Comparison of ENCODE assay signal across 19 cellular contexts in genomic region chr13:34025746-34026145, GRCh38.
A peak's percentile ranks its signal among the peaks of the same experiment; 100 is the strongest.
DNase-seq lines count a peak whose midpoint lies in the region; ATAC-seq, FAIRE-seq and TF ChIP-seq lines count a peak whose summit lies in the region.
"Had no signal": no experiment of that assay in that cellular context is flagged by ENCODE, and none has a peak within 500 bp of the region (broad histone marks: within the 10 kb centered on the region; RNA-seq: fewer than 3 reads in every experiment).

No MANE protein-coding gene starts in this region.

- POLR2A ChIA-PET in BJ (lab: Charles Lee) = interaction anchor here (0.6 kb wide), 1 partner anchor 21 kb away, joined by 3 read pairs; no protein-coding TSS in a partner anchor

- DNase-seq in BJ (ENCODE audit: low read depth) (peak; percentile 16), LHCN-M2 (ENCODE audit: low read depth) (peak; percentile 54), cardiac fibroblast (ENCODE audit: low read depth in 2 of 2) (peak; percentile 14 to 54), keratinocyte (ENCODE audit: low read depth, low spot score) (no peak), right cardiac atrium (no peak), DMS153 (lab: John Stamatoyannopoulos, UW) (no peak)
- no peak for DNase-seq in activated naive CD8-positive, alpha-beta T cell treated with anti-CD3 and anti-CD28 coated beads, Interleukin-2, amount 50 U/mL, for 24 hours
- DNase-seq: activated CD4-positive, alpha-beta T cell treated with anti-CD3 and anti-CD28 coated beads, Interleukin-2, amount 50 U/mL, for 4 hours; activated naive CD8-positive, alpha-beta T cell treated with anti-CD3 and anti-CD28 coated beads, Interleukin-2, amount 10 ng/mL, durations not matched to agents 7 days and 5 days; activated T-cell treated with anti-CD3 and anti-CD28 coated beads, Interleukin-2, amount 50 U/mL, for 48 hours; erythroblast; GOT3; left ventricle myocardium superior; NCI-H1105 treated with DMSO at 0.1 percent for 48 hours; NCI-H226; psoas muscle had no signal

- H3K27ac ChIP-seq in keratinocyte (ENCODE audit: control insufficient read depth, insufficient read depth, low read length) (peak overlapping the region; percentile 4), right cardiac atrium (ENCODE audit: low read length) (no peak overlapping the region)
- H3K27ac ChIP-seq: psoas muscle had no signal

- ATAC-seq in activated naive CD8-positive, alpha-beta T cell treated with anti-CD3 and anti-CD28 coated beads, Interleukin-2, amount 50 U/mL, for 24 hours = no peak
- no peak for ATAC-seq in right cardiac atrium
- ATAC-seq in GM21447 (IDR thresholded peaks at IDR 0.05; ENCODE audit: unreplicated experiment) = no peak
- ATAC-seq: left ventricle myocardium superior, psoas muscle had no signal

- no peaks in the 10 kb centered on the region for H3K27me3 Mint-ChIP-seq in activated naive CD8-positive, alpha-beta T cell treated with anti-CD3 and anti-CD28 coated beads, Interleukin-2, amount 50 U/mL, for 24 hours
- H3K27me3 Mint-ChIP-seq: activated naive CD8-positive, alpha-beta T cell treated with anti-CD3 and anti-CD28 coated beads, Interleukin-2, amount 10 ng/mL, durations not matched to agents 7 days and 5 days had no signal

- H3K9me3 ChIP-seq in keratinocyte (ENCODE audit: control insufficient read depth, low read depth, low read length) (peaks cover 2% of the 10 kb centered on the region), right cardiac atrium (ENCODE audit: control insufficient read depth, low read length) (no peaks in the 10 kb centered on the region)

- H3K9ac ChIP-seq in keratinocyte (ENCODE audit: control insufficient read depth, extremely low read depth, insufficient read depth, low read length) = no peak overlapping the region

- H3K4me2 ChIP-seq in keratinocyte (ENCODE audit: control insufficient read depth, extremely low read depth, insufficient read depth, low read depth, low read length) = no peak overlapping the region

- no peaks in the 10 kb centered on the region for H3K27me3 ChIP-seq in BJ (ENCODE audit: control insufficient read depth, insufficient read depth, low read length)
- H3K27me3 ChIP-seq in keratinocyte (ENCODE audit: control insufficient read depth, extremely low read depth, insufficient read depth, low read length) = no peaks in the 10 kb centered on the region
- H3K27me3 ChIP-seq in right cardiac atrium (ENCODE audit: control insufficient read depth, insufficient read depth) = no peaks in the 10 kb centered on the region

- peaks cover 21% of the 10 kb centered on the region for H3K9me3 Mint-ChIP-seq in activated naive CD8-positive, alpha-beta T cell treated with anti-CD3 and anti-CD28 coated beads, Interleukin-2, amount 50 U/mL, for 24 hours

- H3K36me3 ChIP-seq in BJ (ENCODE audit: control insufficient read depth, insufficient read depth, low read length) (no peaks in the 10 kb centered on the region), keratinocyte (ENCODE audit: control insufficient read depth in 2 of 2, extremely low read depth in 1 of 2, insufficient read depth in 2 of 2, low read length in 2 of 2) (no peaks in the 10 kb centered on the region)

- WGBS in right cardiac atrium = 60% methylated on average over 1 of the region's 1 CpG

- CTCF ChIA-PET in BJ (lab: Yijun Ruan, JAX) = no interaction called here

- H2AFZ ChIP-seq in keratinocyte (ENCODE audit: control insufficient read depth, low read length) = no peak overlapping the region

- H3K9me1 ChIP-seq in keratinocyte (ENCODE audit: control insufficient read depth, extremely low read depth, insufficient read depth, low read length) = no peaks in the 10 kb centered on the region

- peak; percentile 48 for FAIRE-seq in keratinocyte (lab: Jason Lieb, UNC)
- FAIRE-seq: colon, TTC549 had no signal

- intact Hi-C loops in right cardiac atrium (cut with DNase I) = no loop called here

- H3K4me3 ChIP-seq in BJ (ENCODE audit: low read depth, low read length) = no peak overlapping the region
- no peak overlapping the region for H3K4me3 ChIP-seq in cardiac fibroblast (replicated peaks in 1 of 2; ENCODE audit: low read depth in 2 of 2, low read length in 2 of 2)
- no peak overlapping the region for H3K4me3 ChIP-seq in keratinocyte (ENCODE audit: control insufficient read depth in 2 of 3, extremely low read depth in 1 of 3, insufficient read depth in 2 of 3, low read depth in 1 of 3, low read length in 3 of 3)
- no peak overlapping the region for H3K4me3 ChIP-seq in right cardiac atrium (ENCODE audit: low read length)
- H3K4me3 ChIP-seq: psoas muscle had no signal

- H3K4me1 Mint-ChIP-seq in activated naive CD8-positive, alpha-beta T cell treated with anti-CD3 and anti-CD28 coated beads, Interleukin-2, amount 50 U/mL, for 24 hours = no peaks in the 10 kb centered on the region
- H3K4me1 Mint-ChIP-seq: activated naive CD8-positive, alpha-beta T cell treated with anti-CD3 and anti-CD28 coated beads, Interleukin-2, amount 10 ng/mL, durations not matched to agents 7 days and 5 days had no signal

- dilution Hi-C loops in keratinocyte (cut with MboI; ENCODE audit: extremely low pct_ligation_motif_present, low sequenced_read_pairs) = no loop called here

- H3K4me1 ChIP-seq in keratinocyte (ENCODE audit: control insufficient read depth, extremely low read depth, insufficient read depth, low read length) (peaks cover 9% of the 10 kb centered on the region), right cardiac atrium (ENCODE audit: control insufficient read depth, insufficient read depth, low read length) (no peaks in the 10 kb centered on the region)
- H3K4me1 ChIP-seq: psoas muscle had no signal

- H3K36me3 Mint-ChIP-seq in activated naive CD8-positive, alpha-beta T cell treated with anti-CD3 and anti-CD28 coated beads, Interleukin-2, amount 50 U/mL, for 24 hours (ENCODE audit: low read depth) = no peaks in the 10 kb centered on the region
- H3K36me3 Mint-ChIP-seq: activated naive CD8-positive, alpha-beta T cell treated with anti-CD3 and anti-CD28 coated beads, Interleukin-2, amount 10 ng/mL, durations not matched to agents 7 days and 5 days had no signal

- TF ChIP-seq CTCF in BJ (IDR thresholded peaks at IDR 0.05; ENCODE audit: insufficient read depth, low read depth, low read length) = no peak
- no peak for TF ChIP-seq CTCF in cardiac fibroblast (IDR thresholded peaks at IDR 0.05; ENCODE audit: low read depth, low read length)
- TF ChIP-seq CTCF in keratinocyte (optimal IDR thresholded peaks at IDR 0.05 in 1 of 3, IDR thresholded peaks at IDR 0.05 in 1 of 3, conservative IDR thresholded peaks at IDR 0.05 in 1 of 3; ENCODE audit: extremely low read depth in 1 of 3, insufficient read depth in 2 of 3, low read length in 3 of 3) = no peak

- no peak overlapping the region for H3K27ac Mint-ChIP-seq in activated naive CD8-positive, alpha-beta T cell treated with anti-CD3 and anti-CD28 coated beads, Interleukin-2, amount 50 U/mL, for 24 hours
- H3K27ac Mint-ChIP-seq: activated naive CD8-positive, alpha-beta T cell treated with anti-CD3 and anti-CD28 coated beads, Interleukin-2, amount 10 ng/mL, durations not matched to agents 7 days and 5 days had no signal

- H3K4me3 Mint-ChIP-seq in activated naive CD8-positive, alpha-beta T cell treated with anti-CD3 and anti-CD28 coated beads, Interleukin-2, amount 50 U/mL, for 24 hours = no peak overlapping the region
- H3K4me3 Mint-ChIP-seq: activated naive CD8-positive, alpha-beta T cell treated with anti-CD3 and anti-CD28 coated beads, Interleukin-2, amount 10 ng/mL, durations not matched to agents 7 days and 5 days had no signal

- no peaks in the 10 kb centered on the region for H4K20me1 ChIP-seq in keratinocyte (ENCODE audit: control insufficient read depth, extremely low read depth, insufficient read depth, low read length)

- H3K79me2 ChIP-seq in keratinocyte (ENCODE audit: control insufficient read depth, insufficient read depth, low read length) = no peaks in the 10 kb centered on the region

Comparison
In these comparisons a context has a peak if more than half of its experiments do, and no peak if none do; other contexts are left out.
1. DNase-seq: peak in BJ (single experiment), LHCN-M2 (single experiment) and cardiac fibroblast (2 of 2); none in keratinocyte (single experiment), activated naive CD8-positive, alpha-beta T cell treated with anti-CD3 and anti-CD28 coated beads, Interleukin-2, amount 50 U/mL, for 24 hours (single experiment), right cardiac atrium (0 of 3) and DMS153 (single experiment).